3 cellular contexts compared by ENCODE assay signal in the genomic region with DNA sequence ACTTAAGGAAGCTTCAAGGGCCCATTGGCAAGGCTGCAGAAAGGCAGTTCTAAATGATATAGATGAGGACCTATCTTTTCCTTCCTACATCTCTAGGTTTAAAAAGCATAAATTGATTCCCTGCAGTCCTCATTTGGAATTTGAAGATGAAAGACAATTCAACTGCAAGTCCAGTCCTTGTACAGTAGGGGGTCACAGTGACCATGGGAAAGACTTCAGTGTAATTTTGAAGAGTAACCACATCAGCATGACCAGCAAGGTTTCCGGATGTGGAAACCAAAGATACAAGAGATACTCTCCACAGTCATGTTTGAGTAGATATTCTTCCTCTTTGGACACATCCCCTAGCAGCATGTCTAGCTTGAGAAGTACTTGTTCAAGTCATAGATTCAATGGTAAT.
TF ChIP-seq lines count a peak whose summit lies in the region.

No MANE protein-coding gene starts in this region.

TF ChIP-seq in SK-N-SH, 30 proteins besides CTCF, POLR2A, EP300 and RAD21:
- TF ChIP-seq MEF2A (IDR thresholded peaks at IDR 0.05; ENCODE audit: borderline replicate concordance, low read depth): no peak
- TF ChIP-seq FOXJ3 (CRISPR knock-in tag; IDR thresholded peaks at IDR 0.05): no peak
- no peak for TF ChIP-seq CHD2 (IDR thresholded peaks at IDR 0.05; ENCODE audit: low read length, partially characterized antibody)
- TF ChIP-seq GABPA (IDR thresholded peaks at IDR 0.05; ENCODE audit: low read depth): no peak
- TF ChIP-seq, protein P1, sequence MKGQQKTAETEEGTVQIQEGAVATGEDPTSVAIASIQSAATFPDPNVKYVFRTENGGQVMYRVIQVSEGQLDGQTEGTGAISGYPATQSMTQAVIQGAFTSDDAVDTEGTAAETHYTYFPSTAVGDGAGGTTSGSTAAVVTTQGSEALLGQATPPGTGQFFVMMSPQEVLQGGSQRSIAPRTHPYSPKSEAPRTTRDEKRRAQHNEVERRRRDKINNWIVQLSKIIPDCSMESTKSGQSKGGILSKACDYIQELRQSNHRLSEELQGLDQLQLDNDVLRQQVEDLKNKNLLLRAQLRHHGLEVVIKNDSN (IDR thresholded peaks at IDR 0.05; ENCODE audit: borderline replicate concordance, low read depth): no peak
- TF ChIP-seq YY1 (IDR thresholded peaks at IDR 0.05; ENCODE audit: low read depth): no peak
- TF ChIP-seq FOSL2 (IDR thresholded peaks at IDR 0.05; ENCODE audit: borderline replicate concordance, low read depth): no peak
- TF ChIP-seq, protein P2, sequence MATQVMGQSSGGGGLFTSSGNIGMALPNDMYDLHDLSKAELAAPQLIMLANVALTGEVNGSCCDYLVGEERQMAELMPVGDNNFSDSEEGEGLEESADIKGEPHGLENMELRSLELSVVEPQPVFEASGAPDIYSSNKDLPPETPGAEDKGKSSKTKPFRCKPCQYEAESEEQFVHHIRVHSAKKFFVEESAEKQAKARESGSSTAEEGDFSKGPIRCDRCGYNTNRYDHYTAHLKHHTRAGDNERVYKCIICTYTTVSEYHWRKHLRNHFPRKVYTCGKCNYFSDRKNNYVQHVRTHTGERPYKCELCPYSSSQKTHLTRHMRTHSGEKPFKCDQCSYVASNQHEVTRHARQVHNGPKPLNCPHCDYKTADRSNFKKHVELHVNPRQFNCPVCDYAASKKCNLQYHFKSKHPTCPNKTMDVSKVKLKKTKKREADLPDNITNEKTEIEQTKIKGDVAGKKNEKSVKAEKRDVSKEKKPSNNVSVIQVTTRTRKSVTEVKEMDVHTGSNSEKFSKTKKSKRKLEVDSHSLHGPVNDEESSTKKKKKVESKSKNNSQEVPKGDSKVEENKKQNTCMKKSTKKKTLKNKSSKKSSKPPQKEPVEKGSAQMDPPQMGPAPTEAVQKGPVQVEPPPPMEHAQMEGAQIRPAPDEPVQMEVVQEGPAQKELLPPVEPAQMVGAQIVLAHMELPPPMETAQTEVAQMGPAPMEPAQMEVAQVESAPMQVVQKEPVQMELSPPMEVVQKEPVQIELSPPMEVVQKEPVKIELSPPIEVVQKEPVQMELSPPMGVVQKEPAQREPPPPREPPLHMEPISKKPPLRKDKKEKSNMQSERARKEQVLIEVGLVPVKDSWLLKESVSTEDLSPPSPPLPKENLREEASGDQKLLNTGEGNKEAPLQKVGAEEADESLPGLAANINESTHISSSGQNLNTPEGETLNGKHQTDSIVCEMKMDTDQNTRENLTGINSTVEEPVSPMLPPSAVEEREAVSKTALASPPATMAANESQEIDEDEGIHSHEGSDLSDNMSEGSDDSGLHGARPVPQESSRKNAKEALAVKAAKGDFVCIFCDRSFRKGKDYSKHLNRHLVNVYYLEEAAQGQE (IDR thresholded peaks at IDR 0.05; ENCODE audit: low read depth, low read length): no peak
- no peak for TF ChIP-seq NRF1 (IDR thresholded peaks at IDR 0.05; ENCODE audit: low read depth, low read length)

TF ChIP-seq in SK-N-SH treated with all-trans-retinoic acid at 6 μM for 48 hours, 23 proteins besides CTCF, POLR2A, EP300 and RAD21:
- TF ChIP-seq, protein P3, sequence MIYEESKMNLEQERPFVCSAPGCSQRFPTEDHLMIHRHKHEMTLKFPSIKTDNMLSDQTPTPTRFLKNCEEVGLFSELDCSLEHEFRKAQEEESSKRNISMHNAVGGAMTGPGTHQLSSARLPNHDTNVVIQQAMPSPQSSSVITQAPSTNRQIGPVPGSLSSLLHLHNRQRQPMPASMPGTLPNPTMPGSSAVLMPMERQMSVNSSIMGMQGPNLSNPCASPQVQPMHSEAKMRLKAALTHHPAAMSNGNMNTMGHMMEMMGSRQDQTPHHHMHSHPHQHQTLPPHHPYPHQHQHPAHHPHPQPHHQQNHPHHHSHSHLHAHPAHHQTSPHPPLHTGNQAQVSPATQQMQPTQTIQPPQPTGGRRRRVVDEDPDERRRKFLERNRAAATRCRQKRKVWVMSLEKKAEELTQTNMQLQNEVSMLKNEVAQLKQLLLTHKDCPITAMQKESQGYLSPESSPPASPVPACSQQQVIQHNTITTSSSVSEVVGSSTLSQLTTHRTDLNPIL (CRISPR knock-in tag; IDR thresholded peaks at IDR 0.05; ENCODE audit: low read depth): no peak
- TF ChIP-seq ARNTL (CRISPR knock-in tag; IDR thresholded peaks at IDR 0.05; ENCODE audit: borderline replicate concordance, low read depth) (no peak), GLIS3 (CRISPR knock-in tag; IDR thresholded peaks at IDR 0.05) (no peak), ZFP3 (CRISPR knock-in tag; IDR thresholded peaks at IDR 0.05) (no peak), BACH2 (CRISPR knock-in tag; IDR thresholded peaks at IDR 0.05; ENCODE audit: borderline replicate concordance) (no peak), TCF4 (CRISPR knock-in tag; IDR thresholded peaks at IDR 0.05; ENCODE audit: borderline replicate concordance) (no peak)
- TF ChIP-seq, protein P4, sequence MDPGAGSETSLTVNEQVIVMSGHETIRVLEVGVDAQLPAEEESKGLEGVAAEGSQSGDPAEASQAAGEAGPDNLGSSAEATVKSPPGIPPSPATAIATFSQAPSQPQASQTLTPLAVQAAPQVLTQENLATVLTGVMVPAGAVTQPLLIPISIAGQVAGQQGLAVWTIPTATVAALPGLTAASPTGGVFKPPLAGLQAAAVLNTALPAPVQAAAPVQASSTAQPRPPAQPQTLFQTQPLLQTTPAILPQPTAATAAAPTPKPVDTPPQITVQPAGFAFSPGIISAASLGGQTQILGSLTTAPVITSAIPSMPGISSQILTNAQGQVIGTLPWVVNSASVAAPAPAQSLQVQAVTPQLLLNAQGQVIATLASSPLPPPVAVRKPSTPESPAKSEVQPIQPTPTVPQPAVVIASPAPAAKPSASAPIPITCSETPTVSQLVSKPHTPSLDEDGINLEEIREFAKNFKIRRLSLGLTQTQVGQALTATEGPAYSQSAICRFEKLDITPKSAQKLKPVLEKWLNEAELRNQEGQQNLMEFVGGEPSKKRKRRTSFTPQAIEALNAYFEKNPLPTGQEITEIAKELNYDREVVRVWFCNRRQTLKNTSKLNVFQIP (CRISPR knock-in tag; IDR thresholded peaks at IDR 0.05; ENCODE audit: borderline replicate concordance, low read depth): no peak

TF ChIP-seq in H1, 55 proteins besides CTCF, POLR2A, EP300 and RAD21:
- TF ChIP-seq CHD2 (IDR thresholded peaks at IDR 0.05; ENCODE audit: low read length): no peak
- TF ChIP-seq TCF12 (IDR thresholded peaks at IDR 0.05; ENCODE audit: low read depth, low read length): no peak
- no peak for TF ChIP-seq CTBP2 (IDR thresholded peaks at IDR 0.05; ENCODE audit: borderline replicate concordance, insufficient read depth, insufficient read length, low read length)
- no peak for TF ChIP-seq EZH2 (IDR thresholded peaks at IDR 0.05; ENCODE audit: low read depth, low read length, severe bottlenecking)
- TF ChIP-seq, protein P5, sequence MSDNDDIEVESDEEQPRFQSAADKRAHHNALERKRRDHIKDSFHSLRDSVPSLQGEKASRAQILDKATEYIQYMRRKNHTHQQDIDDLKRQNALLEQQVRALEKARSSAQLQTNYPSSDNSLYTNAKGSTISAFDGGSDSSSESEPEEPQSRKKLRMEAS (IDR thresholded peaks at IDR 0.05): no peak
- no peak for TF ChIP-seq KDM5A (IDR thresholded peaks at IDR 0.05; ENCODE audit: low read length)
- TF ChIP-seq POU5F1 (IDR thresholded peaks at IDR 0.05; ENCODE audit: low read depth, low read length): no peak
- TF ChIP-seq, protein P6, sequence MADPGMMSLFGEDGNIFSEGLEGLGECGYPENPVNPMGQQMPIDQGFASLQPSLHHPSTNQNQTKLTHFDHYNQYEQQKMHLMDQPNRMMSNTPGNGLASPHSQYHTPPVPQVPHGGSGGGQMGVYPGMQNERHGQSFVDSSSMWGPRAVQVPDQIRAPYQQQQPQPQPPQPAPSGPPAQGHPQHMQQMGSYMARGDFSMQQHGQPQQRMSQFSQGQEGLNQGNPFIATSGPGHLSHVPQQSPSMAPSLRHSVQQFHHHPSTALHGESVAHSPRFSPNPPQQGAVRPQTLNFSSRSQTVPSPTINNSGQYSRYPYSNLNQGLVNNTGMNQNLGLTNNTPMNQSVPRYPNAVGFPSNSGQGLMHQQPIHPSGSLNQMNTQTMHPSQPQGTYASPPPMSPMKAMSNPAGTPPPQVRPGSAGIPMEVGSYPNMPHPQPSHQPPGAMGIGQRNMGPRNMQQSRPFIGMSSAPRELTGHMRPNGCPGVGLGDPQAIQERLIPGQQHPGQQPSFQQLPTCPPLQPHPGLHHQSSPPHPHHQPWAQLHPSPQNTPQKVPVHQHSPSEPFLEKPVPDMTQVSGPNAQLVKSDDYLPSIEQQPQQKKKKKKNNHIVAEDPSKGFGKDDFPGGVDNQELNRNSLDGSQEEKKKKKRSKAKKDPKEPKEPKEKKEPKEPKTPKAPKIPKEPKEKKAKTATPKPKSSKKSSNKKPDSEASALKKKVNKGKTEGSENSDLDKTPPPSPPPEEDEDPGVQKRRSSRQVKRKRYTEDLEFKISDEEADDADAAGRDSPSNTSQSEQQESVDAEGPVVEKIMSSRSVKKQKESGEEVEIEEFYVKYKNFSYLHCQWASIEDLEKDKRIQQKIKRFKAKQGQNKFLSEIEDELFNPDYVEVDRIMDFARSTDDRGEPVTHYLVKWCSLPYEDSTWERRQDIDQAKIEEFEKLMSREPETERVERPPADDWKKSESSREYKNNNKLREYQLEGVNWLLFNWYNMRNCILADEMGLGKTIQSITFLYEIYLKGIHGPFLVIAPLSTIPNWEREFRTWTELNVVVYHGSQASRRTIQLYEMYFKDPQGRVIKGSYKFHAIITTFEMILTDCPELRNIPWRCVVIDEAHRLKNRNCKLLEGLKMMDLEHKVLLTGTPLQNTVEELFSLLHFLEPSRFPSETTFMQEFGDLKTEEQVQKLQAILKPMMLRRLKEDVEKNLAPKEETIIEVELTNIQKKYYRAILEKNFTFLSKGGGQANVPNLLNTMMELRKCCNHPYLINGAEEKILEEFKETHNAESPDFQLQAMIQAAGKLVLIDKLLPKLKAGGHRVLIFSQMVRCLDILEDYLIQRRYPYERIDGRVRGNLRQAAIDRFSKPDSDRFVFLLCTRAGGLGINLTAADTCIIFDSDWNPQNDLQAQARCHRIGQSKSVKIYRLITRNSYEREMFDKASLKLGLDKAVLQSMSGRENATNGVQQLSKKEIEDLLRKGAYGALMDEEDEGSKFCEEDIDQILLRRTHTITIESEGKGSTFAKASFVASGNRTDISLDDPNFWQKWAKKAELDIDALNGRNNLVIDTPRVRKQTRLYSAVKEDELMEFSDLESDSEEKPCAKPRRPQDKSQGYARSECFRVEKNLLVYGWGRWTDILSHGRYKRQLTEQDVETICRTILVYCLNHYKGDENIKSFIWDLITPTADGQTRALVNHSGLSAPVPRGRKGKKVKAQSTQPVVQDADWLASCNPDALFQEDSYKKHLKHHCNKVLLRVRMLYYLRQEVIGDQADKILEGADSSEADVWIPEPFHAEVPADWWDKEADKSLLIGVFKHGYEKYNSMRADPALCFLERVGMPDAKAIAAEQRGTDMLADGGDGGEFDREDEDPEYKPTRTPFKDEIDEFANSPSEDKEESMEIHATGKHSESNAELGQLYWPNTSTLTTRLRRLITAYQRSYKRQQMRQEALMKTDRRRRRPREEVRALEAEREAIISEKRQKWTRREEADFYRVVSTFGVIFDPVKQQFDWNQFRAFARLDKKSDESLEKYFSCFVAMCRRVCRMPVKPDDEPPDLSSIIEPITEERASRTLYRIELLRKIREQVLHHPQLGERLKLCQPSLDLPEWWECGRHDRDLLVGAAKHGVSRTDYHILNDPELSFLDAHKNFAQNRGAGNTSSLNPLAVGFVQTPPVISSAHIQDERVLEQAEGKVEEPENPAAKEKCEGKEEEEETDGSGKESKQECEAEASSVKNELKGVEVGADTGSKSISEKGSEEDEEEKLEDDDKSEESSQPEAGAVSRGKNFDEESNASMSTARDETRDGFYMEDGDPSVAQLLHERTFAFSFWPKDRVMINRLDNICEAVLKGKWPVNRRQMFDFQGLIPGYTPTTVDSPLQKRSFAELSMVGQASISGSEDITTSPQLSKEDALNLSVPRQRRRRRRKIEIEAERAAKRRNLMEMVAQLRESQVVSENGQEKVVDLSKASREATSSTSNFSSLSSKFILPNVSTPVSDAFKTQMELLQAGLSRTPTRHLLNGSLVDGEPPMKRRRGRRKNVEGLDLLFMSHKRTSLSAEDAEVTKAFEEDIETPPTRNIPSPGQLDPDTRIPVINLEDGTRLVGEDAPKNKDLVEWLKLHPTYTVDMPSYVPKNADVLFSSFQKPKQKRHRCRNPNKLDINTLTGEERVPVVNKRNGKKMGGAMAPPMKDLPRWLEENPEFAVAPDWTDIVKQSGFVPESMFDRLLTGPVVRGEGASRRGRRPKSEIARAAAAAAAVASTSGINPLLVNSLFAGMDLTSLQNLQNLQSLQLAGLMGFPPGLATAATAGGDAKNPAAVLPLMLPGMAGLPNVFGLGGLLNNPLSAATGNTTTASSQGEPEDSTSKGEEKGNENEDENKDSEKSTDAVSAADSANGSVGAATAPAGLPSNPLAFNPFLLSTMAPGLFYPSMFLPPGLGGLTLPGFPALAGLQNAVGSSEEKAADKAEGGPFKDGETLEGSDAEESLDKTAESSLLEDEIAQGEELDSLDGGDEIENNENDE (IDR thresholded peaks at IDR 0.05; ENCODE audit: insufficient replicate concordance, low read length): no peak
- TF ChIP-seq RBBP5 (IDR thresholded peaks at IDR 0.05; ENCODE audit: borderline replicate concordance, low read depth, low read length): no peak
- TF ChIP-seq TAF7 (optimal IDR thresholded peaks at IDR 0.05; ENCODE audit: borderline replicate concordance, low read depth, low read length): no peak
- TF ChIP-seq RNF2 (IDR thresholded peaks at IDR 0.05; ENCODE audit: borderline replicate concordance, low read depth, low read length, missing control alignments, poor library complexity, severe bottlenecking): no peak
- TF ChIP-seq KDM1A (IDR thresholded peaks at IDR 0.05; ENCODE audit: borderline replicate concordance, low read length): no peak
- TF ChIP-seq CHD1 (IDR thresholded peaks at IDR 0.05; ENCODE audit: low read depth, low read length): no peak
- TF ChIP-seq SRF (IDR thresholded peaks at IDR 0.05; ENCODE audit: low read depth, low read length): no peak
